Comparison of ENCODE assay signal across 22 cellular contexts in the genomic region with DNA sequence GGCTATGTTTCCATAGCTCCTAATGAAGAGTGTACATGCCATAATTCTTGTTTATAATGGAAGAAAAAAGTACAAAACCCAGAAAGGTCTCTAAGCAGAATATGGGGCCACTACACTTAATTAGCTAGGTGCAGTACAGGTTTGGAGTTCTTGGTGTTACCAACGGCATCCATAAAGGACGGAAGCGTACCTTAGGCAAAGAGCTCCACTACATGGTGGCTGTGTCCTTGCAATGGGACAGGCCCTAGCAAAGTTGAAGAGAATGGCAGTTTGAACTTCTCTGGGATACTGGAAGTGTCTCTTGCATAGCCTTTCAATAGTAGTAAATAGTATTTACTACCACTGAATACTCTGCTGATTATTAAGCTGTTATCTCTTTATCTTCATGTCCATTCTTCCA.
DNase-seq lines count a peak whose midpoint lies in the region; ATAC-seq, FAIRE-seq and TF ChIP-seq lines count a peak whose summit lies in the region.
"Had no signal": no experiment of that assay in that cellular context is flagged by ENCODE, and none has a peak within 500 bp of the region (broad histone marks: within the 10 kb centered on the region; RNA-seq: fewer than 3 reads in every experiment).

No MANE protein-coding gene starts in this region.

- no peak for ATAC-seq in HG03108 (IDR thresholded peaks at IDR 0.05; ENCODE audit: unreplicated experiment)
- ATAC-seq: GM12878, HCT116 had no signal

- H3K4me1 ChIP-seq in A673 (ENCODE audit: insufficient read depth, low read length, poor library complexity, severe bottlenecking): peaks cover 21% of the 10 kb centered on the region
- H3K4me1 ChIP-seq in H1 (replicated peaks in 1 of 4; ENCODE audit: control insufficient read depth in 3 of 4, insufficient read depth in 4 of 4, low read length in 3 of 4): no peaks in the 10 kb centered on the region
- H3K4me1 ChIP-seq in mammary epithelial cell (ENCODE audit: insufficient read depth, low read length): no peaks in the 10 kb centered on the region
- H3K4me1 ChIP-seq: BLaER1 treated with 17β-estradiol and CSF1 and Interleukin-3, amounts not matched to agents 10 nM and 100 nM had no signal

- POLR2A ChIA-PET in A673 (lab: Charles Lee; ENCODE audit: low non-redundant PET): no interaction called here
- POLR2A ChIA-PET in H1 (lab: Charles Lee; ENCODE audit: partially characterized antibody): no interaction called here

- H4K5ac ChIP-seq in H1 (ENCODE audit: insufficient read length, low read depth, low read length): no peak overlapping the region

- H3K9me3 ChIP-seq in A673 (ENCODE audit: low read depth, low read length, poor library complexity, severe bottlenecking) (peaks cover 22% of the 10 kb centered on the region), H1 (ENCODE audit: insufficient read depth in 2 of 2, low read depth in 1 of 2, low read length in 1 of 2) (no peaks in the 10 kb centered on the region), mammary epithelial cell (replicated peaks; ENCODE audit: insufficient read depth, low read length) (no peaks in the 10 kb centered on the region)
- H3K9me3 ChIP-seq: BE2C; BLaER1 treated with 17β-estradiol and CSF1 and Interleukin-3, amounts not matched to agents 10 nM and 100 nM had no signal

- no peak overlapping the region for H2BK12ac ChIP-seq in H1 (ENCODE audit: low read depth, low read length)

- H3K23ac ChIP-seq in H1 (ENCODE audit: insufficient read length): no peak overlapping the region

- H3K9ac ChIP-seq in H1 (replicated peaks in 1 of 4; ENCODE audit: extremely low read depth in 1 of 4, low read depth in 3 of 4, low read length in 3 of 4) (no peak overlapping the region), mammary epithelial cell (ENCODE audit: insufficient read depth, low read length) (no peak overlapping the region)
- H3K9ac ChIP-seq: BLaER1 treated with 17β-estradiol and CSF1 and Interleukin-3, amounts not matched to agents 10 nM and 100 nM had no signal

- no peak overlapping the region for H4K8ac ChIP-seq in H1 (ENCODE audit: extremely low read depth, insufficient read depth, low read length)

- H3K36me3 ChIP-seq in A673 (ENCODE audit: insufficient read depth, low read length, poor library complexity, severe bottlenecking) (peaks cover 8% of the 10 kb centered on the region), H1 (ENCODE audit: control insufficient read depth in 2 of 4, insufficient read depth in 4 of 4, low read length in 3 of 4) (no peaks in the 10 kb centered on the region), mammary epithelial cell (ENCODE audit: insufficient read depth, low read length) (no peaks in the 10 kb centered on the region)
- H3K36me3 ChIP-seq: BE2C; BLaER1 treated with 17β-estradiol and CSF1 and Interleukin-3, amounts not matched to agents 10 nM and 100 nM had no signal

- TF ChIP-seq POLR2A in H1 (IDR thresholded peaks at IDR 0.05; ENCODE audit: control extremely low read depth in 1 of 2, low read depth in 2 of 2, low read length in 2 of 2): no peak

- H4K91ac ChIP-seq in H1 (replicated peaks; ENCODE audit: insufficient read length, low read length): no peak overlapping the region

- H3K27me3 ChIP-seq in A673 (replicated peaks; ENCODE audit: insufficient read depth, low read depth, low read length, poor library complexity) (no peaks in the 10 kb centered on the region), H1 (replicated peaks in 1 of 4; ENCODE audit: control insufficient read depth in 3 of 4, extremely low read depth in 1 of 4, insufficient read depth in 3 of 4, low read length in 3 of 4) (no peaks in the 10 kb centered on the region), mammary epithelial cell (ENCODE audit: insufficient read depth, low read length) (peaks cover 2% of the 10 kb centered on the region)
- H3K27me3 ChIP-seq: BE2C; BLaER1 treated with 17β-estradiol and CSF1 and Interleukin-3, amounts not matched to agents 10 nM and 100 nM had no signal

- H3K4me2 ChIP-seq in H1 (ENCODE audit: insufficient read depth in 1 of 2, low read depth in 2 of 2, low read length in 2 of 2): no peak overlapping the region
- no peak overlapping the region for H3K4me2 ChIP-seq in mammary epithelial cell (ENCODE audit: insufficient read depth, low read depth, low read length)
- H3K4me2 ChIP-seq: BLaER1 treated with 17β-estradiol and CSF1 and Interleukin-3, amounts not matched to agents 10 nM and 100 nM had no signal

- H3K79me1 ChIP-seq in H1 (ENCODE audit: low read depth, low read length): no peaks in the 10 kb centered on the region

- no peak overlapping the region for H2BK20ac ChIP-seq in H1 (ENCODE audit: low read length)

- H3K56ac ChIP-seq in H1 (replicated peaks; ENCODE audit: insufficient read length, low read depth, low read length): no peak overlapping the region

- TF ChIP-seq RAD21 in H1 (IDR thresholded peaks at IDR 0.05 in 1 of 2, conservative IDR thresholded peaks at IDR 0.05 in 1 of 2; ENCODE audit: low read depth in 2 of 2, low read length in 2 of 2): peak; percentile 26 to 57; a peak in 3 of 4 replicates

- no peak overlapping the region for H2BK15ac ChIP-seq in H1 (ENCODE audit: low read length)

- in situ Hi-C loops in mammary epithelial cell (cut with MboI; ENCODE audit: low sequenced_read_pairs in 2 of 2): no loop called here

- WGBS in H1 (ENCODE audit: extremely low coverage in 1 of 2, insufficient coverage in 1 of 2, insufficient read length in 1 of 2, insufficient replicate concordance in 2 of 2, low coverage in 1 of 2, low lambda C conversion rate in 2 of 2, missing lambda C conversion rate in 1 of 2), 2 experiments: 97% methylated on average over 3 of the region's 3 CpGs; no CpG with 5 or more reads in 1 of the 2 experiments
- WGBS in mammary epithelial cell (ENCODE audit: low coverage, missing lambda C conversion rate): 79% methylated on average over 3 of the region's 3 CpGs

- H2AK5ac ChIP-seq in H1 (ENCODE audit: low read depth, low read length): no peak overlapping the region

- intact Hi-C loops in A673 (cut with micrococcal nuclease; ENCODE audit: unreplicated experiment): no loop called here
- intact Hi-C loops in mammary epithelial cell (cut with micrococcal nuclease): no loop called here

- no peak overlapping the region for H3K4ac ChIP-seq in H1 (replicated peaks; ENCODE audit: insufficient read length, low read depth, low read length)

- BruUV-seq in A673 (replicated peaks; lab: Mats Ljungman, UMichigan): no TSS peak
- BruUV-seq in mammary epithelial cell (replicated peaks; lab: Mats Ljungman, UMichigan): no TSS peak

- H4K20me1 ChIP-seq in H1 (replicated peaks in 1 of 2; ENCODE audit: control insufficient read depth in 1 of 2, insufficient read depth in 2 of 2, low read length in 2 of 2) (no peaks in the 10 kb centered on the region), mammary epithelial cell (ENCODE audit: insufficient read depth, low read length) (no peaks in the 10 kb centered on the region)
- H4K20me1 ChIP-seq: BLaER1 treated with 17β-estradiol and CSF1 and Interleukin-3, amounts not matched to agents 10 nM and 100 nM had no signal

- no peak overlapping the region for H2AFZ ChIP-seq in H1 (ENCODE audit: low read length)
- no peak overlapping the region for H2AFZ ChIP-seq in mammary epithelial cell (ENCODE audit: low read depth, low read length)

- H3K23me2 ChIP-seq in H1 (ENCODE audit: low read depth, low read length): no peaks in the 10 kb centered on the region

- CTCF ChIA-PET in A673 (lab: Charles Lee) (interaction anchor here (0.6 kb wide), 1 partner anchor 17 kb away, joined by 4 read pairs; no protein-coding TSS in a partner anchor), H1 (lab: Charles Lee; ENCODE audit: partially characterized antibody) (interaction anchor here (0.5 to 1.8 kb wide), 5 partner anchors 10 to 539 kb away, joined by 3 to 5 read pairs (median 3); no protein-coding TSS in a partner anchor), mammary epithelial cell (lab: Charles Lee; ENCODE audit: low non-redundant PET) (no interaction called here)

- H3K4me3 ChIP-seq in A673 (ENCODE audit: low read depth, low read length, poor library complexity, severe bottlenecking) (no peak overlapping the region), H1 (ENCODE audit: extremely low read depth in 1 of 4, insufficient read depth in 2 of 4, low read depth in 3 of 4, low read length in 4 of 4) (no peak overlapping the region), mammary epithelial cell (replicated peaks in 1 of 3; ENCODE audit: insufficient read depth in 1 of 3, low read depth in 2 of 3, low read length in 3 of 3) (no peak overlapping the region)
- H3K4me3 ChIP-seq: BLaER1 treated with 17β-estradiol and CSF1 and Interleukin-3, amounts not matched to agents 10 nM and 100 nM; GM12878 had no signal

- no peak for TF ChIP-seq EP300 in H1 (IDR thresholded peaks at IDR 0.05; ENCODE audit: borderline replicate concordance in 1 of 2, low read depth in 2 of 2, low read length in 2 of 2)

- H3K27ac ChIP-seq in A673 (ENCODE audit: low read depth, low read length, poor library complexity, severe bottlenecking) (peak overlapping the region; percentile 84), H1 (ENCODE audit: low read depth, low read length) (no peak overlapping the region), mammary epithelial cell (ENCODE audit: insufficient read depth, low read depth, low read length) (no peak overlapping the region)
- H3K27ac ChIP-seq: 22Rv1; BLaER1 treated with 17β-estradiol and CSF1 and Interleukin-3, amounts not matched to agents 10 nM and 100 nM had no signal

- FAIRE-seq in H1 (lab: Jason Lieb, UNC): no peak
- FAIRE-seq: GM12878, GM19239 had no signal

- no peak overlapping the region for H3K18ac ChIP-seq in H1 (ENCODE audit: extremely low read depth, low read length)

- no peak overlapping the region for H2BK120ac ChIP-seq in H1 (replicated peaks; ENCODE audit: low read depth, low read length)

- DNase-seq in A673 (ENCODE audit: low spot score) (no peak), NCI-H69 (lab: John Stamatoyannopoulos, UW) (peak; percentile 29), H1 (ENCODE audit: low read depth in 1 of 2, low spot score in 2 of 2) (no peak), iPS-NIHi7 (ENCODE audit: extremely low spot score) (peak; percentile 12), mammary epithelial cell (no peak), NCI-H1694 treated with DMSO at 0.1 percent for 48 hours (lab: John Stamatoyannopoulos, UW) (no peak), pons (ENCODE audit: low spot score) (no peak)
- DNase-seq: ACHN; AML-193; BE2C; CD4-positive, alpha-beta T cell; CD8-positive, alpha-beta memory T cell; DMS53; DND-41; GOT3; H7 had no signal

- H3K79me2 ChIP-seq in H1 (ENCODE audit: control insufficient read depth in 1 of 2, insufficient read depth in 2 of 2, low read length in 2 of 2) (no peaks in the 10 kb centered on the region), mammary epithelial cell (ENCODE audit: insufficient read depth, low read length) (no peaks in the 10 kb centered on the region)

- no peak overlapping the region for H3K14ac ChIP-seq in H1 (ENCODE audit: insufficient read length)

- dilution Hi-C loops in mammary epithelial cell (cut with HindIII; ENCODE audit: low sequenced_read_pairs): no loop called here

- H2BK5ac ChIP-seq in H1 (ENCODE audit: low read depth, low read length): no peak overlapping the region

- TF ChIP-seq CTCF in A673 (conservative IDR thresholded peaks at IDR 0.05; ENCODE audit: low read depth, low read length): no peak
- TF ChIP-seq CTCF in H1 (IDR thresholded peaks at IDR 0.05; ENCODE audit: control extremely low read depth in 1 of 3, insufficient read depth in 1 of 3, low read depth in 1 of 3, low read length in 3 of 3): 0 out of 4 replicates have a peak, but pooled peaks of 1 of the 3 experiments have one; percentile 30
- no peak for TF ChIP-seq CTCF in mammary epithelial cell (conservative IDR thresholded peaks at IDR 0.05 in 1 of 2, IDR thresholded peaks at IDR 0.05 in 1 of 2; ENCODE audit: extremely low read depth in 1 of 2, insufficient read depth in 1 of 2, low read depth in 1 of 2, low read length in 2 of 2)

Comparison
In these comparisons a context has a peak if more than half of its experiments do, and no peak if none do; other contexts are left out.
1. DNase-seq: peak in NCI-H69 (single experiment) and iPS-NIHi7 (single experiment); none in A673 (single experiment), H1 (0 of 2), mammary epithelial cell (single experiment), NCI-H1694 treated with DMSO at 0.1 percent for 48 hours (single experiment) and pons (single experiment).